ENCODE assay signal across 20 cellular contexts in the genomic region with DNA sequence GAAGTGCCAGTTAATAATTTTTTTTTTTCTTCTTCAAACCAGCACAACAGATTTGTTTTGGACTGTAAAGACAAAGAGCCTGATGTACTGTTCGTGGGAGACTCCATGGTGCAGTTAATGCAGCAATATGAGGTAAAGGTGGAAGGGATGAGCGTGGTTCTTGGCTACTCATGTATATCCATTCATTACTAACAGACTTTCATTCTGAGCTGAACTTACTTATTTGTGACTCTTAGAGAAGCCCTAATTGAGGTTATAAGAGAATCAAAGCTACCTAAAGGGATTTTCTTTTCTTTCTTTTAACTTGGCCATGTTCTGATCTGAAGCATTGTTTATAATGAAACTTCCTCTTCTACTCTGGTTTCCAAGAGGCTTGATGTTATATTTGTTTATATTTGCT.
"Had no signal": no experiment of that assay in that cellular context is flagged by ENCODE, and none has a peak within 500 bp of the region (broad histone marks: within the 10 kb centered on the region; RNA-seq: fewer than 3 reads in every experiment).

No MANE protein-coding gene starts in this region.

- H3K4me3 ChIP-seq: adrenal gland, cardiac muscle cell, dorsolateral prefrontal cortex, gastrocnemius medialis, heart right ventricle, lower lobe of right lung, SK-N-MC, skin epidermis, transverse colon had no signal

- H3K9me3 Mint-ChIP-seq: mesothelial cell of epicardium had no signal

- H3K9me3 ChIP-seq: adrenal gland, gastrocnemius medialis, heart right ventricle, lower lobe of right lung, transverse colon had no signal

- H3K4me3 Mint-ChIP-seq: activated CD8-positive, alpha-beta T cell treated with anti-CD3 and anti-CD28 coated beads, Interleukin-2, amount 10 ng/mL, durations not matched to agents 7 days and 5 days; mesothelial cell of epicardium had no signal

- H3K27ac Mint-ChIP-seq: activated CD8-positive, alpha-beta T cell treated with anti-CD3 and anti-CD28 coated beads, Interleukin-2, amount 10 ng/mL, durations not matched to agents 7 days and 5 days had no signal

- ATAC-seq: activated CD8-positive, alpha-beta T cell treated with anti-CD3 and anti-CD28 coated beads, Interleukin-2, amount 10 ng/mL, durations not matched to agents 7 days and 5 days; gastrocnemius medialis; heart right ventricle; left cardiac atrium had no signal

- H3K27me3 ChIP-seq: adrenal gland, cardiac muscle cell, dorsolateral prefrontal cortex, gastrocnemius medialis, heart right ventricle, transverse colon had no signal

- DNase-seq: activated CD8-positive, alpha-beta memory T cell treated with anti-CD3 and anti-CD28 coated beads, Interleukin-2, amount 50 U/mL, for 4 hours; activated CD8-positive, alpha-beta T cell treated with anti-CD3 and anti-CD28 coated beads, Interleukin-2, amount 10 ng/mL, durations not matched to agents 7 days and 5 days; adrenal gland; dorsolateral prefrontal cortex; erythroblast; gastrocnemius medialis; heart right ventricle; left cardiac atrium; lower lobe of right lung; right cardiac atrium; stimulated activated CD4-positive, alpha-beta T cell treated with anti-CD3 and anti-CD28 coated beads, Interleukin-15, amount 100 ng/mL, for 24 hours; stimulated activated CD4-positive, alpha-beta T cell treated with anti-CD3 and anti-CD28 coated beads, Interleukin-4, amount 100 ng/mL, for 1 hour; stimulated activated naive CD4-positive, alpha-beta T cell; T1000; transverse colon had no signal

- H3K27ac ChIP-seq: adrenal gland, cardiac muscle cell, gastrocnemius medialis, heart right ventricle, SK-N-MC, skin epidermis, transverse colon, VCaP had no signal
